22 cellular contexts compared by ENCODE assay signal in the genomic region with DNA sequence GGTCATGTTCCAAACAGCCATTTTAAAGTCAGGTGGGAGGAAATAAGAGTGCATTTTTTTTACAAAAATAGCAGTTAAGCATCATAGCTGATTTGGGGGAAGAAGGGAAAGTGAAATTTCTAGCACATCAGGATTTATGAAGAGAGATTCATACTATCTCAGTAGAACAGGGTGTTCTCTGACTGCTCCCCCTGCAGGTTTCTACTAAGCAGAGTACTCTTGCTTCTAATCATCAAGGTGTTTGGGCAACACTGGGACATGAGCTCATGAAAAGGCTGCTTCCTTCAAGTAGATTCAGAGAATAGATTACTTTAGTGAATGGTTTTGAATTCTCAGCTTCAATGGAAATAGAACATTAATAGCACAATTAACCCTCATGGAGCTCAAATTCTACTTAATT.
A peak's percentile ranks its signal among the peaks of the same experiment; 100 is the strongest.
DNase-seq lines count a peak whose midpoint lies in the region; ATAC-seq, FAIRE-seq and TF ChIP-seq lines count a peak whose summit lies in the region.
"Had no signal": no experiment of that assay in that cellular context is flagged by ENCODE, and none has a peak within 500 bp of the region (broad histone marks: within the 10 kb centered on the region; RNA-seq: fewer than 3 reads in every experiment).

No MANE protein-coding gene starts in this region.

- no peaks in the 10 kb centered on the region for H3K9me3 ChIP-seq in body of pancreas

- no peak for FAIRE-seq in bronchial epithelial cell (lab: Jason Lieb, UNC)
- FAIRE-seq: astrocyte, H54, small intestine, urothelium cell line had no signal

- no peak overlapping the region for H3K27ac ChIP-seq in body of pancreas
- H3K27ac ChIP-seq: SJSA1 had no signal

- H3K9me3 Mint-ChIP-seq in osteocyte (ENCODE audit: unreplicated experiment), result no peaks in the 10 kb centered on the region
- H3K9me3 Mint-ChIP-seq: activated CD8-positive, alpha-beta T cell treated with anti-CD3 and anti-CD28 coated beads for 36 hours had no signal

- H3K36me3 ChIP-seq in bronchial epithelial cell (ENCODE audit: control insufficient read depth, insufficient read depth, low read length) (no peaks in the 10 kb centered on the region), body of pancreas (replicated peaks in 1 of 2; ENCODE audit: insufficient read depth in 1 of 2, low read depth in 2 of 2) (no peaks in the 10 kb centered on the region)
- H3K36me3 ChIP-seq: SJSA1 had no signal

- H3K4me3 Mint-ChIP-seq in osteocyte (ENCODE audit: unreplicated experiment), result no peak overlapping the region
- H3K4me3 Mint-ChIP-seq: activated CD8-positive, alpha-beta T cell treated with anti-CD3 and anti-CD28 coated beads for 36 hours; mesothelial cell of epicardium had no signal

- ATAC-seq in body of pancreas (no peak), HG02884 (IDR thresholded peaks at IDR 0.05; ENCODE audit: unreplicated experiment) (no peak)
- ATAC-seq in activated CD4-positive, CD25-positive, alpha-beta regulatory T cell treated with anti-CD3 and anti-CD28 coated beads, Interleukin-2, amount 50 U/mL, for 24 hours, result no peak
- ATAC-seq: activated CD8-positive, alpha-beta T cell treated with anti-CD3 and anti-CD28 coated beads for 36 hours had no signal

- H3K27me3 ChIP-seq in bronchial epithelial cell (ENCODE audit: control insufficient read depth, insufficient read depth, low read length) (no peaks in the 10 kb centered on the region), body of pancreas (no peaks in the 10 kb centered on the region)
- H3K27me3 ChIP-seq: SJSA1 had no signal

- intact Hi-C loops in body of pancreas (cut with DNase I), result no loop called here

- no peaks in the 10 kb centered on the region for H3K36me3 Mint-ChIP-seq in osteocyte (ENCODE audit: unreplicated experiment)
- H3K36me3 Mint-ChIP-seq: mesothelial cell of epicardium had no signal

- TF ChIP-seq CTCF in bronchial epithelial cell (IDR thresholded peaks at IDR 0.05; ENCODE audit: insufficient read depth, low read length, severe bottlenecking) (no peak), osteocyte (IDR thresholded peaks at IDR 0.05) (peak; percentile 16), body of pancreas (IDR thresholded peaks at IDR 0.05) (no peak)

- H3K4me1 ChIP-seq in body of pancreas, result no peaks in the 10 kb centered on the region
- H3K4me1 ChIP-seq: SJSA1 had no signal

- no peak for TF ChIP-seq POLR2A in body of pancreas (IDR thresholded peaks at IDR 0.05)

- no peak overlapping the region for H3K27ac Mint-ChIP-seq in osteocyte (ENCODE audit: unreplicated experiment)
- H3K27ac Mint-ChIP-seq: activated CD8-positive, alpha-beta T cell treated with anti-CD3 and anti-CD28 coated beads for 36 hours; mesothelial cell of epicardium had no signal

- no peak overlapping the region for H3K4me3 ChIP-seq in bronchial epithelial cell (ENCODE audit: low read depth, low read length)
- H3K4me3 ChIP-seq in body of pancreas, result no peak overlapping the region
- H3K4me3 ChIP-seq: SJSA1 had no signal

- DNase-seq in NCI-H82 (lab: John Stamatoyannopoulos, UW) (peak; percentile 21), NCI-H82 treated with DMSO at 0.1 percent for 48 hours (lab: John Stamatoyannopoulos, UW; ENCODE audit: unreplicated experiment) (no peak), NAMALWA (ENCODE audit: low spot score) (peak; percentile 52), bronchial epithelial cell (ENCODE audit: low read depth) (peak; percentile 2), osteocyte (ENCODE audit: extremely low spot score, unreplicated experiment) (no peak), body of pancreas (no peak)
- DNase-seq: activated CD8-positive, alpha-beta T cell treated with anti-CD3 and anti-CD28 coated beads for 36 hours; COR-L47; effector CD4-positive, alpha-beta T cell; KG1; NCI-H1694; NCI-H526; occipital lobe; small intestine; stimulated activated naive CD4-positive, alpha-beta T cell treated with Interleukin-2 at 50 U/mL for 16 hours had no signal

- H3K27me3 Mint-ChIP-seq in osteocyte (ENCODE audit: unreplicated experiment), result peaks cover 2% of the 10 kb centered on the region
- H3K27me3 Mint-ChIP-seq: activated CD8-positive, alpha-beta T cell treated with anti-CD3 and anti-CD28 coated beads for 36 hours had no signal

- no peaks in the 10 kb centered on the region for H3K4me1 Mint-ChIP-seq in osteocyte (ENCODE audit: unreplicated experiment)

Comparison
In these comparisons a context has a peak if more than half of its experiments do, and no peak if none do; other contexts are left out.
1. DNase-seq: peak in NCI-H82 (single experiment), NAMALWA (single experiment) and bronchial epithelial cell (single experiment); none in NCI-H82 treated with DMSO at 0.1 percent for 48 hours (single experiment), osteocyte (single experiment) and body of pancreas (0 of 4).